8 cellular contexts compared by ENCODE assay signal in the genomic region with DNA sequence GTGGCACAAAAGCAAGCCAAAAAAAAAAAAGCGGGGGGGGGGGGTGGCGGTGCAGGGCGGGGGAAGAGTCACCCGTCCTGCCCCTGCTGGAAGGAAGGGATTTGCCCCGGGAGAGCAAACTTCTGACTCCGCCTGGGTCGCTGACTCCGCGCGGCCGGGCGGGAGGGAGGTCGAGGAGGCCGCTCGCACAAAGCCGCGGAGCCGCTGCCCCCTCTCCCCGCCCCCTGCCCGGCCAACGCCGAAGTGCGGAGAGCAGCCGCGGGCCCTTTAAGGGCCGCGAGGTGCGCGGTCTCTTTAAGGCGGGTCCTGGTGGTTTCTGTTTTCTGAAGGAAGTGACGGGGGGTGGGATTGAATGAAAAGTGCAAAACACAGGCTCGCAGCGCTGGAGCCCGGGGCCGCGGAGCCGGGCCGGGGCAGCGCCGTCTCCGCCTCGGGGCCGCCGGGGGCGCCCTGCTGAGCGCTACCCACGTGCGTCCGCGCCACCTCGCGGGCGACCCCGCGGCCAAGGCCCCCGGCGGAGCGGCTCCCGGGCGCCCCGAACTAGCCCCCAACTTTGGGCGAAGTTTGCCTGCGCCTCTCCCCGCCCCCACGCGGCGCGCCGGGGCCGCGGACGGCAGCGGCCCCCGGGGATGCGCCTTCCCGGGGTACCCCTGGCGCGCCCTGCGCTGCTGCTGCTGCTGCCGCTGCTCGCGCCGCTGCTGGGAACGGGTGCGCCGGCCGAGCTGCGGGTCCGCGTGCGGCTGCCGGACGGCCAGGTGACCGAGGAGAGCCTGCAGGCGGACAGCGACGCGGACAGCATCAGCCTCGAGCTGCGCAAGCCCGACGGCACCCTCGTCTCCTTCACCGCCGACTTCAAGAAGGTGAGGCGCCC. TPM values are rescaled to one million over a fixed set of nuclear protein-coding genes. Genes with fewer than 3 reads are reported as not detected.
DNase-seq lines count a peak whose midpoint lies in the region; ATAC-seq and TF ChIP-seq lines count a peak whose summit lies in the region.

A gene (plus strand): TSS at position 382 of the 871 bp plus-strand sequence. CDS start 248 bp downstream, at position 630.

- H3K9me3 Mint-ChIP-seq in activated CD4-positive, alpha-beta T cell treated with anti-CD3 and anti-CD28 coated beads, Interleukin-2, amount 10 ng/mL, durations not matched to agents 7 days and 5 days: no peaks in the 10 kb centered on the region

- WGBS in liver: under 1% methylated on average over 106 of the region's 106 CpGs

- peak; percentile 74 for ATAC-seq in HG02571 (IDR thresholded peaks at IDR 0.05; ENCODE audit: unreplicated experiment)

- peak within 1 kb of the TSS; percentile 87 for H3K4me3 Mint-ChIP-seq in activated CD4-positive, alpha-beta T cell treated with anti-CD3 and anti-CD28 coated beads, Interleukin-2, amount 10 ng/mL, durations not matched to agents 7 days and 5 days

- H3K4me1 ChIP-seq in liver (ENCODE audit: control insufficient read depth in 4 of 4, insufficient read depth in 4 of 4, low read length in 3 of 4): peaks cover 18 to 72% (median 41%) of the 10 kb centered on the region in 4 donors

- CTCF ChIA-PET in GM10248 (lab: Yijun Ruan, JAX): no interaction called here
- CTCF ChIA-PET in activated CD4-positive, alpha-beta T cell treated with anti-CD3 and anti-CD28 coated beads, Interleukin-2, amount 10 ng/mL, durations not matched to agents 7 days and 5 days (lab: Charles Lee): no interaction called here

- peak; percentile 89 for DNase-seq in GM10248 (ENCODE audit: extremely low spot score)
- peak; percentile 50 for DNase-seq in NCI-H146 (lab: John Stamatoyannopoulos, UW)
- peak; percentile 78 for DNase-seq in activated CD4-positive, alpha-beta T cell treated with anti-CD3 and anti-CD28 coated beads, Interleukin-2, amount 10 ng/mL, durations not matched to agents 7 days and 5 days
- DNase-seq in dermis microvascular lymphatic vessel endothelial cell (ENCODE audit: low read depth in 2 of 2): peak; percentile 63 to 88
- DNase-seq in stimulated activated CD4-positive, alpha-beta T cell treated with anti-CD3 and anti-CD28 coated beads, Interleukin-4, amount 100 ng/mL, for 1 hour: peak; percentile 49
- no peak for DNase-seq in middle frontal gyrus (ENCODE audit: extremely low spot score, low spot score)

- H3K4me1 Mint-ChIP-seq in activated CD4-positive, alpha-beta T cell treated with anti-CD3 and anti-CD28 coated beads, Interleukin-2, amount 10 ng/mL, durations not matched to agents 7 days and 5 days: peaks cover 14% of the 10 kb centered on the region

- H3K27ac ChIP-seq in liver (ENCODE audit: low read depth in 1 of 2, low read length in 2 of 2): peak within 1 kb of the TSS; percentile 93 to 95

- peak within 1 kb of the TSS; percentile 83 for H3K27ac Mint-ChIP-seq in activated CD4-positive, alpha-beta T cell treated with anti-CD3 and anti-CD28 coated beads, Interleukin-2, amount 10 ng/mL, durations not matched to agents 7 days and 5 days

- peak within 1 kb of the TSS; percentile 98 to 99 for H3K9ac ChIP-seq in liver (ENCODE audit: low read depth in 1 of 2, low read length in 2 of 2)

- no peaks in the 10 kb centered on the region for H3K27me3 ChIP-seq in liver (ENCODE audit: control insufficient read depth in 4 of 4, insufficient read depth in 4 of 4, low read length in 3 of 4)

- H3K9me3 ChIP-seq in liver (ENCODE audit: control insufficient read depth in 4 of 4, low read length in 3 of 4): no peaks in the 10 kb centered on the region

- POLR2A ChIA-PET in GM10248 (lab: Yijun Ruan, JAX): no interaction called here
- POLR2A ChIA-PET in activated CD4-positive, alpha-beta T cell treated with anti-CD3 and anti-CD28 coated beads, Interleukin-2, amount 10 ng/mL, durations not matched to agents 7 days and 5 days (lab: Charles Lee): no interaction called here

- H3K27me3 Mint-ChIP-seq in activated CD4-positive, alpha-beta T cell treated with anti-CD3 and anti-CD28 coated beads, Interleukin-2, amount 10 ng/mL, durations not matched to agents 7 days and 5 days: peaks cover 60% of the 10 kb centered on the region

- TF ChIP-seq CTCF in GM10248 (IDR thresholded peaks at IDR 0.05; ENCODE audit: control extremely low read depth, extremely low read depth, low read depth, missing control alignments) (peak; percentile 31), liver (IDR thresholded peaks at IDR 0.05; ENCODE audit: low read depth, low read length, missing input control) (peak; percentile 3)

- peak within 1 kb of the TSS; percentile 88 to 96 (median 88) for H3K4me3 ChIP-seq in liver (ENCODE audit: low read depth in 1 of 3, low read length in 3 of 3)

- TF ChIP-seq RAD21 in liver (IDR thresholded peaks at IDR 0.05): peak; percentile 13 to 49

- peaks cover 0 to 5% (median 0%) of the 10 kb centered on the region in 4 donors for H3K36me3 ChIP-seq in liver (ENCODE audit: control insufficient read depth in 4 of 4, insufficient read depth in 3 of 4, low read depth in 1 of 4, low read length in 3 of 4)

- no peaks in the 10 kb centered on the region for H3K36me3 Mint-ChIP-seq in activated CD4-positive, alpha-beta T cell treated with anti-CD3 and anti-CD28 coated beads, Interleukin-2, amount 10 ng/mL, durations not matched to agents 7 days and 5 days (ENCODE audit: low read depth)

TF ChIP-seq in liver, 16 proteins besides CTCF, POLR2A, EP300 and RAD21:
- peak in 1 of 2 donors; percentile 53 for TF ChIP-seq GABPA (IDR thresholded peaks at IDR 0.05 in 1 of 2, conservative IDR thresholded peaks at IDR 0.05 in 1 of 2)
- TF ChIP-seq, protein P1, sequence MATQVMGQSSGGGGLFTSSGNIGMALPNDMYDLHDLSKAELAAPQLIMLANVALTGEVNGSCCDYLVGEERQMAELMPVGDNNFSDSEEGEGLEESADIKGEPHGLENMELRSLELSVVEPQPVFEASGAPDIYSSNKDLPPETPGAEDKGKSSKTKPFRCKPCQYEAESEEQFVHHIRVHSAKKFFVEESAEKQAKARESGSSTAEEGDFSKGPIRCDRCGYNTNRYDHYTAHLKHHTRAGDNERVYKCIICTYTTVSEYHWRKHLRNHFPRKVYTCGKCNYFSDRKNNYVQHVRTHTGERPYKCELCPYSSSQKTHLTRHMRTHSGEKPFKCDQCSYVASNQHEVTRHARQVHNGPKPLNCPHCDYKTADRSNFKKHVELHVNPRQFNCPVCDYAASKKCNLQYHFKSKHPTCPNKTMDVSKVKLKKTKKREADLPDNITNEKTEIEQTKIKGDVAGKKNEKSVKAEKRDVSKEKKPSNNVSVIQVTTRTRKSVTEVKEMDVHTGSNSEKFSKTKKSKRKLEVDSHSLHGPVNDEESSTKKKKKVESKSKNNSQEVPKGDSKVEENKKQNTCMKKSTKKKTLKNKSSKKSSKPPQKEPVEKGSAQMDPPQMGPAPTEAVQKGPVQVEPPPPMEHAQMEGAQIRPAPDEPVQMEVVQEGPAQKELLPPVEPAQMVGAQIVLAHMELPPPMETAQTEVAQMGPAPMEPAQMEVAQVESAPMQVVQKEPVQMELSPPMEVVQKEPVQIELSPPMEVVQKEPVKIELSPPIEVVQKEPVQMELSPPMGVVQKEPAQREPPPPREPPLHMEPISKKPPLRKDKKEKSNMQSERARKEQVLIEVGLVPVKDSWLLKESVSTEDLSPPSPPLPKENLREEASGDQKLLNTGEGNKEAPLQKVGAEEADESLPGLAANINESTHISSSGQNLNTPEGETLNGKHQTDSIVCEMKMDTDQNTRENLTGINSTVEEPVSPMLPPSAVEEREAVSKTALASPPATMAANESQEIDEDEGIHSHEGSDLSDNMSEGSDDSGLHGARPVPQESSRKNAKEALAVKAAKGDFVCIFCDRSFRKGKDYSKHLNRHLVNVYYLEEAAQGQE (IDR thresholded peaks at IDR 0.05): no peak
- peak in 1 of 2 donors; percentile 38 for TF ChIP-seq HNF4A (conservative IDR thresholded peaks at IDR 0.05)
- no peak for TF ChIP-seq HNF4G (IDR thresholded peaks at IDR 0.05)
- TF ChIP-seq JUND (IDR thresholded peaks at IDR 0.05): peak in 1 of 2 donors; percentile 27
- TF ChIP-seq FOXA2 (IDR thresholded peaks at IDR 0.05): no peak
- TF ChIP-seq SP1 (IDR thresholded peaks at IDR 0.05): peak; percentile 51
- no peak for TF ChIP-seq NR2F2 (IDR thresholded peaks at IDR 0.05)
- peak; percentile 42 to 45 for TF ChIP-seq RXRA (IDR thresholded peaks at IDR 0.05)
- TF ChIP-seq, protein P2, sequence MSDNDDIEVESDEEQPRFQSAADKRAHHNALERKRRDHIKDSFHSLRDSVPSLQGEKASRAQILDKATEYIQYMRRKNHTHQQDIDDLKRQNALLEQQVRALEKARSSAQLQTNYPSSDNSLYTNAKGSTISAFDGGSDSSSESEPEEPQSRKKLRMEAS (IDR thresholded peaks at IDR 0.05): peak; percentile 90
- no peak for TF ChIP-seq FOXA1 (IDR thresholded peaks at IDR 0.05)
- TF ChIP-seq EGR1 (IDR thresholded peaks at IDR 0.05; ENCODE audit: low read depth in 2 of 2): peak in 1 of 2 donors; percentile 29
- TF ChIP-seq, protein P3, sequence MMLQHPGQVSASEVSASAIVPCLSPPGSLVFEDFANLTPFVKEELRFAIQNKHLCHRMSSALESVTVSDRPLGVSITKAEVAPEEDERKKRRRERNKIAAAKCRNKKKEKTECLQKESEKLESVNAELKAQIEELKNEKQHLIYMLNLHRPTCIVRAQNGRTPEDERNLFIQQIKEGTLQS (IDR thresholded peaks at IDR 0.05): no peak
- TF ChIP-seq, protein P4, sequence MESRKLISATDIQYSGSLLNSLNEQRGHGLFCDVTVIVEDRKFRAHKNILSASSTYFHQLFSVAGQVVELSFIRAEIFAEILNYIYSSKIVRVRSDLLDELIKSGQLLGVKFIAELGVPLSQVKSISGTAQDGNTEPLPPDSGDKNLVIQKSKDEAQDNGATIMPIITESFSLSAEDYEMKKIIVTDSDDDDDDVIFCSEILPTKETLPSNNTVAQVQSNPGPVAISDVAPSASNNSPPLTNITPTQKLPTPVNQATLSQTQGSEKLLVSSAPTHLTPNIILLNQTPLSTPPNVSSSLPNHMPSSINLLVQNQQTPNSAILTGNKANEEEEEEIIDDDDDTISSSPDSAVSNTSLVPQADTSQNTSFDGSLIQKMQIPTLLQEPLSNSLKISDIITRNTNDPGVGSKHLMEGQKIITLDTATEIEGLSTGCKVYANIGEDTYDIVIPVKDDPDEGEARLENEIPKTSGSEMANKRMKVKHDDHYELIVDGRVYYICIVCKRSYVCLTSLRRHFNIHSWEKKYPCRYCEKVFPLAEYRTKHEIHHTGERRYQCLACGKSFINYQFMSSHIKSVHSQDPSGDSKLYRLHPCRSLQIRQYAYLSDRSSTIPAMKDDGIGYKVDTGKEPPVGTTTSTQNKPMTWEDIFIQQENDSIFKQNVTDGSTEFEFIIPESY (IDR thresholded peaks at IDR 0.05): no peak
- TF ChIP-seq YY1 (IDR thresholded peaks at IDR 0.05): peak; percentile 31
- no peak for TF ChIP-seq TAF1 (conservative IDR thresholded peaks at IDR 0.05)

RNA-seq across cellular contexts. Expression of the gene that starts here (rescaled TPM):
- 1 to 10 TPM; 1.7 to 3.4 TPM for total RNA-seq in activated CD4-positive, alpha-beta T cell treated with anti-CD3 and anti-CD28 coated beads, Interleukin-2, amount 10 ng/mL, durations not matched to agents 7 days and 5 days
- total RNA-seq in dermis microvascular lymphatic vessel endothelial cell (21.7 and 27.4 TPM in 2 replicates), liver (10 to 100 TPM; 15.0 to 89.4 TPM)
- 100 to 1,000 TPM in 1 of 2 donors, 10 to 100 TPM in 1; 74.6 to 151 TPM for polyA plus RNA-seq in liver
